ENCODE assay signal across 3 cellular contexts in genomic region chr10:44252631-44253030, GRCh38.
A peak's percentile ranks its signal among the peaks of the same experiment; 100 is the strongest.
DNase-seq lines count a peak whose midpoint lies in the region; ATAC-seq, FAIRE-seq and TF ChIP-seq lines count a peak whose summit lies in the region.
"Not testable (repeated sequence)": the region's sequence is repeated elsewhere in the genome, so short reads cannot be mapped to it uniquely, and the experiment has no call there.

No MANE protein-coding gene starts in this region.

- H3K9ac ChIP-seq in K562 (ENCODE audit: insufficient read depth in 1 of 2, low read depth in 2 of 2, low read length in 2 of 2); HepG2 (ENCODE audit: insufficient read depth, low read depth, low read length): not testable (repeated sequence)

- not testable (repeated sequence) for TF ChIP-seq CTCF in HEK293 (tag by site-specific recombination; IDR thresholded peaks at IDR 0.05); K562 (IDR thresholded peaks at IDR 0.05 in 2 of 3, conservative IDR thresholded peaks at IDR 0.05 in 1 of 3; ENCODE audit: insufficient read depth in 2 of 3, low read depth in 1 of 3, low read length in 3 of 3); HepG2 (CRISPR knock-in tag; IDR thresholded peaks at IDR 0.05)

- TF ChIP-seq RAD21 in K562 (CRISPR knock-in tag; conservative IDR thresholded peaks at IDR 0.05 in 1 of 2, IDR thresholded peaks at IDR 0.05 in 1 of 2); HepG2 (CRISPR knock-in tag; IDR thresholded peaks at IDR 0.05): not testable (repeated sequence)

- not testable (repeated sequence) for H3K27ac ChIP-seq in HEK293 (ENCODE audit: extremely low read depth, low read depth, low read length); K562 (ENCODE audit: extremely low read depth, low read depth, low read length); HepG2 (ENCODE audit: extremely low read length, insufficient read depth, low read length)

- not testable (repeated sequence) for H3K36me3 ChIP-seq in HEK293 (ENCODE audit: control insufficient read depth in 2 of 2, insufficient read depth in 1 of 2, low read length in 2 of 2); K562 (ENCODE audit: control insufficient read depth, insufficient read depth, low read length); HepG2 (replicated peaks in 1 of 2; ENCODE audit: control insufficient read depth in 1 of 2, insufficient read depth in 2 of 2, low read length in 2 of 2)

- TF ChIP-seq EP300 in K562 (IDR thresholded peaks at IDR 0.05; ENCODE audit: low read length); HepG2 (IDR thresholded peaks at IDR 0.05; ENCODE audit: low read depth in 2 of 2, low read length in 2 of 2); HepG2 (CRISPR knock-in tag; IDR thresholded peaks at IDR 0.05; ENCODE audit: borderline replicate concordance): not testable (repeated sequence)

- not testable (repeated sequence) for H3K79me2 ChIP-seq in K562 (ENCODE audit: control insufficient read depth, insufficient read depth, low read length); HepG2 (ENCODE audit: insufficient read depth, low read length)

- H3K27me3 ChIP-seq in K562 (ENCODE audit: control insufficient read depth in 2 of 2, insufficient read depth in 2 of 2, low read length in 2 of 2); HepG2 (ENCODE audit: control insufficient read depth in 1 of 2, insufficient read depth in 2 of 2, low read length in 2 of 2): not testable (repeated sequence)

- in situ Hi-C loops in K562 (cut with MboI); HepG2 (cut with HindIII; ENCODE audit: extremely low pct_ligation_motif_present, low pct_unique_long_range_greater_than_20kb): not testable (repeated sequence)

- not testable (repeated sequence) for H3K4me3 ChIP-seq in HEK293 (ENCODE audit: low read depth, low read length); K562; HepG2 (replicated peaks in 1 of 3; ENCODE audit: insufficient read depth in 1 of 3, low read depth in 2 of 3, low read length in 3 of 3)

- not testable (repeated sequence) for H3K9me3 ChIP-seq in HEK293 (ENCODE audit: control insufficient read depth, insufficient read depth, low read depth, low read length); K562 (replicated peaks; ENCODE audit: control insufficient read depth, insufficient read depth, low read depth, low read length); HepG2 (ENCODE audit: low read length)

- POLR2A ChIA-PET in HEK293 (lab: Yijun Ruan, JAX); K562 (lab: Yijun Ruan, JAX); HepG2 (lab: Yijun Ruan, JAX): not testable (repeated sequence)

- intact Hi-C loops in K562 (cut with micrococcal nuclease) = not testable (repeated sequence)
- intact Hi-C loops in HepG2 (cut with micrococcal nuclease; ENCODE audit: unreplicated experiment) = loop anchor here (10.0 kb wide), 1 partner anchor 388 kb away; no protein-coding TSS in a partner anchor

- DNase-seq in K562 (ENCODE audit: extremely low read depth in 1 of 4, low spot score in 3 of 4); HepG2 (ENCODE audit: low spot score): not testable (repeated sequence)

- FAIRE-seq in K562 (lab: Jason Lieb, UNC); HepG2 (lab: Jason Lieb, UNC): not testable (repeated sequence)

- H2AFZ ChIP-seq in K562 (ENCODE audit: low read depth, low read length); HepG2 (ENCODE audit: low read length): not testable (repeated sequence)

- H3K9me1 ChIP-seq in K562 (ENCODE audit: control insufficient read depth, insufficient read depth, low read length) = not testable (repeated sequence)

- 0% methylated on average over 3 of the region's 3 CpGs for WGBS in K562 (ENCODE audit: insufficient coverage, low coverage, missing lambda C conversion rate)
- 99% methylated on average over 3 of the region's 3 CpGs for WGBS in HepG2 (ENCODE audit: low lambda C conversion rate)

- not testable (repeated sequence) for ATAC-seq in K562, HepG2

- not testable (repeated sequence) for H4K20me1 ChIP-seq in K562 (replicated peaks; ENCODE audit: control insufficient read depth, insufficient read depth, low read length); HepG2 (ENCODE audit: insufficient read depth, low read length)

- not testable (repeated sequence) for H3K4me2 ChIP-seq in K562 (ENCODE audit: insufficient read depth, low read length); HepG2 (ENCODE audit: low read depth, low read length)

- TF ChIP-seq POLR2A in K562 (conservative IDR thresholded peaks at IDR 0.05); HepG2 (IDR thresholded peaks at IDR 0.05; ENCODE audit: insufficient read depth in 1 of 2, low read depth in 2 of 2, low read length in 2 of 2): not testable (repeated sequence)

- CTCF ChIA-PET in HEK293 (lab: Yijun Ruan, JAX); K562 (lab: Yijun Ruan, JAX; ENCODE audit: low intra/inter-chr PET ratio); HepG2 (lab: Yijun Ruan, JAX; ENCODE audit: low intra/inter-chr PET ratio, low total read pairs): not testable (repeated sequence)

- not testable (repeated sequence) for H3K4me1 ChIP-seq in HEK293 (ENCODE audit: control insufficient read depth, insufficient read depth, low read length); K562 (replicated peaks in 1 of 2; ENCODE audit: control insufficient read depth in 2 of 2, insufficient read depth in 2 of 2, low read length in 2 of 2)
- peaks cover 57% of the 10 kb centered on the region for H3K4me1 ChIP-seq in HepG2 (ENCODE audit: insufficient read depth, low read length)

- BruUV-seq in K562 (replicated peaks; lab: Mats Ljungman, UMichigan); HepG2 (replicated peaks; lab: Mats Ljungman, UMichigan): not testable (repeated sequence)

TF ChIP-seq in HEK293, 187 proteins besides CTCF, POLR2A, EP300 and RAD21:
- peak; percentile 89 for TF ChIP-seq ZNF146 (tag by site-specific recombination; IDR thresholded peaks at IDR 0.05)

TF ChIP-seq in K562, 482 proteins besides CTCF, POLR2A, EP300 and RAD21:
- TF ChIP-seq ZNF146 (CRISPR knock-in tag; IDR thresholded peaks at IDR 0.05; ENCODE audit: unreplicated experiment) (peak; percentile 75), BCOR (IDR thresholded peaks at IDR 0.05) (peak; percentile 39; the same call in 1 of the 2 replicates)

TF ChIP-seq in HepG2, 621 proteins besides CTCF, POLR2A, EP300 and RAD21:
- 0 out of 2 replicates have a peak, but pooled peaks have one; percentile 41 for TF ChIP-seq ZMYM3 (CRISPR knock-in tag; IDR thresholded peaks at IDR 0.05)
